21 cellular contexts compared by ENCODE assay signal in the genomic region with DNA sequence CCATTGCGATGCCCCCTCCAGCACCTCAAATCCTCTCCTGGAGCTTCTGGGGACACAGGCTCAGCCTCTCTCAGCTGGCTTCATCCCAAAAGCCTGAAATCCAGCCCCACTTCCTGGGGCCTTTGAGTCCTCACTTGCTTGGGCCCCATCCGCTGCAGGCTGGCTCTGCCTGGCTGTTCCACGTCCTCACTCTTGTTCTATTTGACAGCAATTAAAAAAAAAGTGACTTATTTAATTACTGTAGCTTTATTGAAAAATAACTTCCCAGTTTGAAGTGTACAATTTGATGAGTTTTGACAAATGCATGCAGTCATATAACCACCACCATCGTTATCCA. TPM values are rescaled to one million over a fixed set of nuclear protein-coding genes. Genes with fewer than 3 reads are reported as not detected.
A peak's percentile ranks its signal among the peaks of the same experiment; 100 is the strongest.
DNase-seq lines count a peak whose midpoint lies in the region; ATAC-seq, FAIRE-seq and TF ChIP-seq lines count a peak whose summit lies in the region.
"Had no signal": no experiment of that assay in that cellular context is flagged by ENCODE, and none has a peak within 500 bp of the region (broad histone marks: within the 10 kb centered on the region; RNA-seq: fewer than 3 reads in every experiment).

No MANE protein-coding gene starts in this region.

- H3K56ac ChIP-seq in H1 (replicated peaks; ENCODE audit: insufficient read length, low read depth, low read length), result no peak overlapping the region

- peak; percentile 5 for FAIRE-seq in GM12891 (lab: Jason Lieb, UNC)
- FAIRE-seq in H1 (lab: Jason Lieb, UNC), result no peak
- FAIRE-seq: D721Med, G401.6, GM12892 had no signal

- intact Hi-C loops in CD4-positive, alpha-beta memory T cell (cut with micrococcal nuclease), result no loop called here
- intact Hi-C loops in left colon (cut with DNase I, micrococcal nuclease), result no loop called here

- H3K23ac ChIP-seq in H1 (ENCODE audit: insufficient read length), result no peak overlapping the region

- no peak overlapping the region for H2BK5ac ChIP-seq in H1 (ENCODE audit: low read depth, low read length)

- CTCF ChIA-PET in CD4-positive, alpha-beta memory T cell (lab: Charles Lee; ENCODE audit: partially characterized antibody), result no interaction called here
- CTCF ChIA-PET in H1 (lab: Charles Lee; ENCODE audit: partially characterized antibody), result interaction anchor here (0.7 to 0.9 kb wide), 3 partner anchors 9 to 55 kb away, joined by 3 read pairs; no protein-coding TSS in a partner anchor

- H3K23me2 ChIP-seq in H1 (ENCODE audit: low read depth, low read length), result no peaks in the 10 kb centered on the region; the same call in 1 of the 2 replicates

- H3K4me2 ChIP-seq in H1 (ENCODE audit: insufficient read depth in 1 of 2, low read depth in 2 of 2, low read length in 2 of 2), result no peak overlapping the region
- H3K4me2 ChIP-seq in osteoblast (ENCODE audit: insufficient read depth, low read length), result no peak overlapping the region

- no peaks in the 10 kb centered on the region for H3K27me3 ChIP-seq in CD4-positive, alpha-beta memory T cell (ENCODE audit: insufficient read depth, low read length)
- no peaks in the 10 kb centered on the region for H3K27me3 ChIP-seq in H1 (replicated peaks in 1 of 4; ENCODE audit: control insufficient read depth in 3 of 4, extremely low read depth in 1 of 4, insufficient read depth in 3 of 4, low read length in 3 of 4)
- H3K27me3 ChIP-seq in osteoblast (ENCODE audit: insufficient read depth, low read length), result no peaks in the 10 kb centered on the region

- no peaks in the 10 kb centered on the region for H3K79me1 ChIP-seq in H1 (ENCODE audit: low read depth, low read length)

- H2BK15ac ChIP-seq in H1 (ENCODE audit: low read length), result no peak overlapping the region

- no peak for DNase-seq in CD4-positive, alpha-beta memory T cell
- DNase-seq in GM12891 (ENCODE audit: insufficient read length, low spot score) (no peak), H1 (ENCODE audit: low read depth in 1 of 2, low spot score in 2 of 2) (no peak), osteoblast (ENCODE audit: insufficient read length, low spot score, missing footprints) (peak; percentile 18), NCI-H1092 (lab: John Stamatoyannopoulos, UW) (no peak), left colon (no peak)
- DNase-seq in effector CD4-positive, alpha-beta T cell, result no peak
- DNase-seq: CD4-positive, CD25-positive, alpha-beta regulatory T cell; DMS79 treated with DMSO at 0.1 percent for 48 hours; GM23248; IMR-90; Kasumi-1; MM.1S; NCI-H1105; NCI-H187; NCI-H69; SIG-M5 had no signal

- no peaks in the 10 kb centered on the region for H3K27me3 Mint-ChIP-seq in CD4-positive, alpha-beta memory T cell
- H3K27me3 Mint-ChIP-seq: CD4-positive, CD25-positive, alpha-beta regulatory T cell had no signal

- no peak overlapping the region for H4K5ac ChIP-seq in H1 (ENCODE audit: insufficient read length, low read depth, low read length)

- H3K79me2 ChIP-seq in H1 (ENCODE audit: control insufficient read depth in 1 of 2, insufficient read depth in 2 of 2, low read length in 2 of 2) (no peaks in the 10 kb centered on the region), osteoblast (ENCODE audit: insufficient read depth, low read length) (no peaks in the 10 kb centered on the region)

- no peak overlapping the region for H3K9ac ChIP-seq in H1 (replicated peaks in 1 of 4; ENCODE audit: extremely low read depth in 1 of 4, low read depth in 3 of 4, low read length in 3 of 4)
- H3K9ac ChIP-seq: GM23248 had no signal

- TF ChIP-seq CTCF in H1 (IDR thresholded peaks at IDR 0.05; ENCODE audit: control extremely low read depth in 1 of 3, insufficient read depth in 1 of 3, low read depth in 1 of 3, low read length in 3 of 3) (no peak), osteoblast (IDR thresholded peaks at IDR 0.05; ENCODE audit: extremely low read depth, low read depth, low read length) (no peak)

- no peak overlapping the region for H3K18ac ChIP-seq in H1 (ENCODE audit: extremely low read depth, low read length)

- H3K4me3 Mint-ChIP-seq in CD4-positive, alpha-beta memory T cell, result no peak overlapping the region
- H3K4me3 Mint-ChIP-seq: CD4-positive, CD25-positive, alpha-beta regulatory T cell had no signal

- no peak overlapping the region for H2BK12ac ChIP-seq in H1 (ENCODE audit: low read depth, low read length)

- peak overlapping the region; percentile 9; the same call in 1 of the 2 replicates for H2AFZ ChIP-seq in H1 (ENCODE audit: low read length)
- H2AFZ ChIP-seq in osteoblast (ENCODE audit: low read length), result no peak overlapping the region
- H2AFZ ChIP-seq: GM23248 had no signal

- no peak for TF ChIP-seq EP300 in H1 (IDR thresholded peaks at IDR 0.05; ENCODE audit: borderline replicate concordance in 1 of 2, low read depth in 2 of 2, low read length in 2 of 2)

- H3K4me3 ChIP-seq in CD4-positive, alpha-beta memory T cell (ENCODE audit: low read length in 2 of 2), result no peak overlapping the region
- H3K4me3 ChIP-seq in H1 (ENCODE audit: extremely low read depth in 1 of 4, insufficient read depth in 2 of 4, low read depth in 3 of 4, low read length in 4 of 4), result no peak overlapping the region
- no peak overlapping the region for H3K4me3 ChIP-seq in osteoblast (ENCODE audit: insufficient read depth, low read length)
- H3K4me3 ChIP-seq: GM23248 had no signal

- H4K91ac ChIP-seq in H1 (replicated peaks; ENCODE audit: insufficient read length, low read length), result no peak overlapping the region

- H4K8ac ChIP-seq in H1 (ENCODE audit: extremely low read depth, insufficient read depth, low read length), result no peak overlapping the region

- 92% methylated on average over 4 of the region's 4 CpGs; no CpG with 5 or more reads in 1 of the 2 experiments for WGBS in H1 (ENCODE audit: extremely low coverage in 1 of 2, insufficient coverage in 1 of 2, insufficient read length in 1 of 2, insufficient replicate concordance in 2 of 2, low coverage in 1 of 2, low lambda C conversion rate in 2 of 2, missing lambda C conversion rate in 1 of 2), 2 experiments

- H3K14ac ChIP-seq in H1 (ENCODE audit: insufficient read length), result no peak overlapping the region

- H2BK20ac ChIP-seq in H1 (ENCODE audit: low read length), result no peak overlapping the region

- no peaks in the 10 kb centered on the region for H3K36me3 ChIP-seq in CD4-positive, alpha-beta memory T cell (ENCODE audit: insufficient read depth, low read length)
- H3K36me3 ChIP-seq in H1 (ENCODE audit: control insufficient read depth in 2 of 4, insufficient read depth in 4 of 4, low read length in 3 of 4) (no peaks in the 10 kb centered on the region), osteoblast (ENCODE audit: insufficient read depth, low read length) (no peaks in the 10 kb centered on the region)

- H3K4me1 ChIP-seq in CD4-positive, alpha-beta memory T cell (ENCODE audit: insufficient read depth, low read length), result no peaks in the 10 kb centered on the region
- H3K4me1 ChIP-seq in H1 (replicated peaks in 1 of 4; ENCODE audit: control insufficient read depth in 3 of 4, insufficient read depth in 4 of 4, low read length in 3 of 4) (no peaks in the 10 kb centered on the region; a peak in 1 of 7 replicates), osteoblast (ENCODE audit: insufficient read depth, low read length) (peaks cover 23% of the 10 kb centered on the region)

- H3K4me1 Mint-ChIP-seq in CD4-positive, alpha-beta memory T cell, result peaks cover 3 to 5% (median 4%) of the 10 kb centered on the region in 4 donors

- no peak for TF ChIP-seq POLR2A in GM12891 (IDR thresholded peaks at IDR 0.05; ENCODE audit: low read depth, low read length)
- TF ChIP-seq POLR2A in H1 (IDR thresholded peaks at IDR 0.05; ENCODE audit: control extremely low read depth in 1 of 2, low read depth in 2 of 2, low read length in 2 of 2), result no peak

- no peak for ATAC-seq in left colon
- ATAC-seq: HCT116 had no signal

- H3K4ac ChIP-seq in H1 (replicated peaks; ENCODE audit: insufficient read length, low read depth, low read length), result no peak overlapping the region

- no peak overlapping the region for H3K27ac ChIP-seq in CD4-positive, alpha-beta memory T cell (ENCODE audit: low read depth, low read length)
- H3K27ac ChIP-seq in H1 (ENCODE audit: low read depth, low read length) (no peak overlapping the region), osteoblast (ENCODE audit: low read depth, low read length) (no peak overlapping the region)
- H3K27ac ChIP-seq: GM23248 had no signal

- H2BK120ac ChIP-seq in H1 (replicated peaks; ENCODE audit: low read depth, low read length), result no peak overlapping the region

- H3K36me3 Mint-ChIP-seq in CD4-positive, alpha-beta memory T cell, result peaks cover 25 to 32% of the 10 kb centered on the region in 2 donors

- H4K20me1 ChIP-seq in H1 (replicated peaks in 1 of 2; ENCODE audit: control insufficient read depth in 1 of 2, insufficient read depth in 2 of 2, low read length in 2 of 2) (no peaks in the 10 kb centered on the region), osteoblast (ENCODE audit: insufficient read depth, low read length) (no peaks in the 10 kb centered on the region)

- H2AK5ac ChIP-seq in H1 (ENCODE audit: low read depth, low read length), result peak overlapping the region; percentile 13; the same call in 1 of the 2 replicates

- H3K27ac Mint-ChIP-seq in CD4-positive, alpha-beta memory T cell, result peak overlapping the region in 4 of 7 donors; percentile 44 to 78 (median 68)

- POLR2A ChIA-PET in CD4-positive, alpha-beta memory T cell (lab: Charles Lee; ENCODE audit: partially characterized antibody), result no interaction called here
- POLR2A ChIA-PET in H1 (lab: Charles Lee; ENCODE audit: partially characterized antibody), result interaction anchor here (0.6 to 1.3 kb wide), 2 partner anchors 11 to 13 kb away, joined by 3 read pairs; no protein-coding TSS in a partner anchor

- peaks cover 0 to 16% (median 11%) of the 10 kb centered on the region in 8 donors for H3K9me3 Mint-ChIP-seq in CD4-positive, alpha-beta memory T cell

- no peaks in the 10 kb centered on the region for H3K9me3 ChIP-seq in CD4-positive, alpha-beta memory T cell (ENCODE audit: control insufficient read depth in 1 of 2, low read length in 2 of 2)
- H3K9me3 ChIP-seq in H1 (ENCODE audit: insufficient read depth in 2 of 2, low read depth in 1 of 2, low read length in 1 of 2) (no peaks in the 10 kb centered on the region), osteoblast (ENCODE audit: low read depth, low read length) (no peaks in the 10 kb centered on the region)

- no peak for TF ChIP-seq RAD21 in H1 (IDR thresholded peaks at IDR 0.05 in 1 of 2, conservative IDR thresholded peaks at IDR 0.05 in 1 of 2; ENCODE audit: low read depth in 2 of 2, low read length in 2 of 2)

RNA-seq across cellular contexts. Expression of a gene that starts 27.2 kb away (rescaled TPM):
- total RNA-seq in CD4-positive, alpha-beta memory T cell, result 100 to 1,000 TPM; 191 to 194 TPM
- 10 to 100 TPM; 39.6 to 53.0 TPM for polyA plus RNA-seq in CD4-positive, alpha-beta memory T cell
- polyA plus RNA-seq in GM12891 (2012; ENCODE audit: low read depth, missing spikeins), result 80.4 TPM
- 0.37 and 0.50 TPM in 2 replicates for total RNA-seq in H1 (2021; fragmentation: NEBNext Ultra II Directional; extraction: Animal tissue kit (Norgen Biotek cat#: 25700))
- 0.80 and 1.5 TPM in 2 replicates for polyA plus RNA-seq in H1 (2011; rRNA removed)
- polyA plus RNA-seq in H1 (2011; cell fraction: cytosol; rRNA removed), result 1.7 TPM
- polyA plus RNA-seq in H1 (2011; cell fraction: nucleus; rRNA removed), result 3.1 TPM
- 0.17 to 0.80 TPM (median 0.41 TPM) in 4 replicates for polyA plus RNA-seq in H1 (2012, experiment 1 of 2)
- 0.45 TPM for polyA plus RNA-seq in H1 (2012, experiment 2 of 2)
- polyA plus RNA-seq in H1 (2013, experiment 1 of 2), result 0.95 TPM
- 0.42 TPM for polyA plus RNA-seq in H1 (2013, experiment 2 of 2)
- polyA minus RNA-seq in H1 (2011; rRNA and poly(A)+ RNA removed), result 0.60 and 0.93 TPM in 2 replicates
- 0.81 TPM for polyA minus RNA-seq in H1 (2011; cell fraction: cytosol; rRNA and poly(A)+ RNA removed)
- 1.5 TPM for polyA minus RNA-seq in H1 (2011; cell fraction: nucleus; rRNA and poly(A)+ RNA removed)
- total RNA-seq in osteoblast (1.1 and 1.5 TPM in 2 replicates), left colon (1 to 10 TPM; 3.6 to 8.4 TPM)
- total RNA-seq: GM23248, IMR-90 had no signal
- polyA plus RNA-seq: GM23248, IMR-90 had no signal

Comparison
In these comparisons a context has a peak if more than half of its experiments do, and no peak if none do; other contexts are left out.
1. RNA of a gene that starts 27.2 kb away (total RNA-seq): 191 to 194 TPM in CD4-positive, alpha-beta memory T cell; 3.6 to 8.4 TPM in left colon, 1.1 to 1.5 TPM in osteoblast and 0.37 to 0.50 TPM in H1; every median in the first group is over 10 times any median in the second.